Comparison of ENCODE assay signal across 8 cellular contexts in genomic region chr3:50612973-50613851, GRCh38. TPM values are rescaled to one million over a fixed set of nuclear protein-coding genes. Genes with fewer than 3 reads are reported as not detected.
DNase-seq lines count a peak whose midpoint lies in the region; ATAC-seq and TF ChIP-seq lines count a peak whose summit lies in the region.

No MANE protein-coding gene starts in this region.

- peak overlapping the region; percentile 89 for H3K27ac ChIP-seq in CD4-positive, alpha-beta T cell (ENCODE audit: low read depth, low read length)
- H3K27ac ChIP-seq in KOPT-K1 (ENCODE audit: low read depth, low read length, poor library complexity, severe bottlenecking): peak overlapping the region; percentile 100
- no peak overlapping the region for H3K27ac ChIP-seq in prostate gland

- no peaks in the 10 kb centered on the region for H3K9me3 ChIP-seq in CD4-positive, alpha-beta T cell (ENCODE audit: control insufficient read depth, low read length)
- H3K9me3 ChIP-seq in KOPT-K1 (ENCODE audit: insufficient read depth, low read length, poor library complexity, severe bottlenecking) (peaks cover 13% of the 10 kb centered on the region), prostate gland (no peaks in the 10 kb centered on the region)

- no peak for TF ChIP-seq POLR2A in prostate gland (IDR thresholded peaks at IDR 0.05)

- H3K4me3 ChIP-seq in prostate gland: no peak overlapping the region

- CTCF ChIA-PET in CD4-positive, alpha-beta T cell (lab: Charles Lee): interaction anchor here (1.0 to 9.7 kb wide), 9 partner anchors 12 to 71 kb away, joined by 3 to 234 read pairs (median 6); partner anchors contain the start of genes C3orf18 and HEMK1

- DNase-seq in CD4-positive, alpha-beta T cell: no peak
- no peak for DNase-seq in chondrocyte (ENCODE audit: low spot score)
- no peak for DNase-seq in nephron progenitor cell
- DNase-seq in mucosa of gallbladder (ENCODE audit: low spot score): no peak
- no peak for DNase-seq in prostate gland (ENCODE audit: low spot score)
- DNase-seq in dedifferentiated amniotic fluid mesenchymal stem cell (ENCODE audit: extremely low spot score): no peak
- no peak for DNase-seq in cerebellar nuclear complex (lab: John Stamatoyannopoulos, UW)

- H3K27me3 ChIP-seq in CD4-positive, alpha-beta T cell (ENCODE audit: control insufficient read depth, insufficient read depth, low read length): no peaks in the 10 kb centered on the region
- no peaks in the 10 kb centered on the region for H3K27me3 ChIP-seq in prostate gland (replicated peaks; ENCODE audit: insufficient read depth)

- peaks cover 8% of the 10 kb centered on the region for H3K4me1 ChIP-seq in prostate gland (replicated peaks)

- peak overlapping the region; percentile 93 for H3K27ac Mint-ChIP-seq in CD4-positive, alpha-beta T cell
- no peak overlapping the region for H3K27ac Mint-ChIP-seq in chondrocyte (ENCODE audit: unreplicated experiment)
- H3K27ac Mint-ChIP-seq in nephron progenitor cell: no peak overlapping the region

- peaks cover 33% of the 10 kb centered on the region for H3K36me3 ChIP-seq in KOPT-K1 (ENCODE audit: insufficient read depth, low read length)
- H3K36me3 ChIP-seq in prostate gland: no peaks in the 10 kb centered on the region

- intact Hi-C loops in CD4-positive, alpha-beta T cell (cut with DNase I, micrococcal nuclease): loop anchor here (1.0 to 10.0 kb wide), 6 partner anchors 22 to 412 kb away; partner anchors contain the start of gene ZMYND10 (in 2 of the 2)
- intact Hi-C loops in prostate gland (cut with DNase I): loop anchor here (5.0 to 10.0 kb wide), 2 partner anchors 256 to 1062 kb away; partner anchors contain the start of genes TEX264 and TMEM115

- H3K36me3 Mint-ChIP-seq in CD4-positive, alpha-beta T cell (ENCODE audit: low read depth): peaks cover 31% of the 10 kb centered on the region
- H3K36me3 Mint-ChIP-seq in chondrocyte (ENCODE audit: low read depth) (no peaks in the 10 kb centered on the region), nephron progenitor cell (ENCODE audit: low read depth) (no peaks in the 10 kb centered on the region)

- H3K27me3 Mint-ChIP-seq in CD4-positive, alpha-beta T cell: no peaks in the 10 kb centered on the region
- H3K27me3 Mint-ChIP-seq in chondrocyte (ENCODE audit: low read depth) (no peaks in the 10 kb centered on the region), nephron progenitor cell (ENCODE audit: low read depth, poor library complexity) (peaks cover 36% of the 10 kb centered on the region)

- WGBS in prostate gland: 71% methylated on average over 6 of the region's 6 CpGs

- no peaks in the 10 kb centered on the region for H3K9me3 Mint-ChIP-seq in CD4-positive, alpha-beta T cell
- no peaks in the 10 kb centered on the region for H3K9me3 Mint-ChIP-seq in chondrocyte (ENCODE audit: low read depth)
- no peaks in the 10 kb centered on the region for H3K9me3 Mint-ChIP-seq in nephron progenitor cell

- POLR2A ChIA-PET in CD4-positive, alpha-beta T cell (lab: Charles Lee): interaction anchor here (0.7 to 20.8 kb wide), 5 partner anchors 12 to 776 kb away, joined by 3 to 446 read pairs (median 8); partner anchors contain the start of genes C3orf18 and HEMK1

- TF ChIP-seq CTCF in CD4-positive, alpha-beta T cell (IDR thresholded peaks at IDR 0.05): no peak
- TF ChIP-seq CTCF in chondrocyte (IDR thresholded peaks at IDR 0.05) (no peak), nephron progenitor cell (IDR thresholded peaks at IDR 0.05) (no peak), prostate gland (IDR thresholded peaks at IDR 0.05) (no peak)

- peak overlapping the region; percentile 96 for H3K4me3 Mint-ChIP-seq in CD4-positive, alpha-beta T cell
- peak overlapping the region; percentile 89 for H3K4me3 Mint-ChIP-seq in chondrocyte (ENCODE audit: unreplicated experiment)
- H3K4me3 Mint-ChIP-seq in nephron progenitor cell: peak overlapping the region; percentile 85

- peaks cover 65% of the 10 kb centered on the region for H3K4me1 Mint-ChIP-seq in CD4-positive, alpha-beta T cell (ENCODE audit: low read depth)
- H3K4me1 Mint-ChIP-seq in chondrocyte (ENCODE audit: low read depth) (peaks cover 33% of the 10 kb centered on the region), nephron progenitor cell (peaks cover 55% of the 10 kb centered on the region)

- no peak for ATAC-seq in CD4-positive, alpha-beta T cell (ENCODE audit: poor library complexity)

RNA-seq across cellular contexts. Expression of gene CISH, which starts 1.6 kb away (rescaled TPM):
- 1 to 10 TPM; 3.5 to 3.7 TPM for total RNA-seq in CD4-positive, alpha-beta T cell
- total RNA-seq in chondrocyte (0.85 to 1.8 TPM (median 1.8 TPM) in 3 replicates), mucosa of gallbladder (6.2 TPM), prostate gland (1 to 10 TPM; 5.1 to 7.6 TPM)

RNA-seq across cellular contexts. Expression of gene MAPKAPK3, which starts 3.7 kb away (rescaled TPM):
- 10 to 100 TPM; 16.4 to 16.6 TPM for total RNA-seq in CD4-positive, alpha-beta T cell
- total RNA-seq in chondrocyte: 13.6 to 21.2 TPM (median 20.9 TPM) in 3 replicates
- total RNA-seq in mucosa of gallbladder: 27.4 TPM
- 10 to 100 TPM; 33.2 to 52.3 TPM for total RNA-seq in prostate gland

RNA-seq across cellular contexts. Expression of gene HEMK1, which starts 43.9 kb away (rescaled TPM):
- total RNA-seq in CD4-positive, alpha-beta T cell: 10 to 100 TPM; 12.4 to 14.6 TPM
- total RNA-seq in chondrocyte (15.1 to 20.1 TPM (median 15.2 TPM) in 3 replicates), mucosa of gallbladder (29.3 TPM), prostate gland (10 to 100 TPM in 1 of 2 donors, 1 to 10 TPM in 1; 8.5 to 17.1 TPM)

RNA-seq across cellular contexts. Expression of gene C3orf18, which starts 45.7 kb away (rescaled TPM):
- 1 to 10 TPM; 3.9 to 5.2 TPM for total RNA-seq in CD4-positive, alpha-beta T cell
- total RNA-seq in chondrocyte: 3.2 to 5.8 TPM (median 4.4 TPM) in 3 replicates
- total RNA-seq in mucosa of gallbladder: 12.3 TPM
- 10 to 100 TPM in 1 of 2 donors, 1 to 10 TPM in 1; 7.5 to 11.0 TPM for total RNA-seq in prostate gland

Comparison
In these comparisons a context has a peak if more than half of its experiments do, and no peak if none do; other contexts are left out.
1. H3K27ac ChIP-seq: peak in CD4-positive, alpha-beta T cell (single experiment) and KOPT-K1 (single experiment); none in prostate gland (0 of 2).
2. Peak in every context shown above with its lines, with median percentiles within 50 percentile points of each other: H3K4me3 Mint-ChIP-seq.